Comparison of ENCODE assay signal across 1 cellular context in genomic region chr3:4985330-4986174, GRCh38.
A peak's percentile ranks its signal among the peaks of the same experiment; 100 is the strongest.
TF ChIP-seq lines count a peak whose summit lies in the region.

No MANE protein-coding gene starts in this region.

TF ChIP-seq in IMR-90, 13 proteins besides CTCF, POLR2A, EP300 and RAD21 (continued from another document):
- TF ChIP-seq CEBPB (IDR thresholded peaks at IDR 0.05; ENCODE audit: low read depth, low read length) (peak; percentile 94), FOS (IDR thresholded peaks at IDR 0.05; ENCODE audit: low read depth, low read length) (peak; percentile 17; the same call in 1 of the 2 replicates), BHLHE40 (IDR thresholded peaks at IDR 0.05; ENCODE audit: low read depth, low read length) (peak; percentile 37)
